ENCODE assay signal across 8 cellular contexts in genomic region chr13:73702419-73703071, GRCh38.
DNase-seq lines count a peak whose midpoint lies in the region; ATAC-seq and TF ChIP-seq lines count a peak whose summit lies in the region.

No MANE protein-coding gene starts in this region.

- TF ChIP-seq CTCF in osteoblast (IDR thresholded peaks at IDR 0.05; ENCODE audit: extremely low read depth, low read depth, low read length): no peak

- peaks cover 12% of the 10 kb centered on the region for H3K36me3 Mint-ChIP-seq in T-helper 1 cell treated with Interleukin-12 subunit alpha and Interleukin-12 subunit beta and Interleukin-4 antibody, amounts not matched to agents 30 μg/mL and 1 μg/mL, for 36 hours (ENCODE audit: low read depth)
- peaks cover 5 to 23% (median 17%) of the 10 kb centered on the region in 3 donors for H3K36me3 Mint-ChIP-seq in immature natural killer cell

- H3K27me3 ChIP-seq in osteoblast (ENCODE audit: insufficient read depth, low read length): no peaks in the 10 kb centered on the region

- H3K9me3 Mint-ChIP-seq in T-helper 1 cell treated with Interleukin-12 subunit alpha and Interleukin-12 subunit beta and Interleukin-4 antibody, amounts not matched to agents 30 μg/mL and 1 μg/mL, for 36 hours: no peaks in the 10 kb centered on the region
- no peaks in the 10 kb centered on the region for H3K9me3 Mint-ChIP-seq in immature natural killer cell

- H3K9me3 ChIP-seq in osteoblast (ENCODE audit: low read depth, low read length): no peaks in the 10 kb centered on the region

- H3K4me3 ChIP-seq in osteoblast (ENCODE audit: insufficient read depth, low read length): no peak overlapping the region

- H3K27ac Mint-ChIP-seq in T-helper 1 cell treated with Interleukin-12 subunit alpha and Interleukin-12 subunit beta and Interleukin-4 antibody, amounts not matched to agents 30 μg/mL and 1 μg/mL, for 36 hours: peak overlapping the region; percentile 78
- peak overlapping the region; percentile 30 to 91 (median 74) for H3K27ac Mint-ChIP-seq in immature natural killer cell

- H3K27ac ChIP-seq in osteoblast (ENCODE audit: low read depth, low read length): no peak overlapping the region

- H3K4me1 ChIP-seq in osteoblast (ENCODE audit: insufficient read depth, low read length): no peaks in the 10 kb centered on the region

- DNase-seq in immature natural killer cell (no peak), osteoblast (ENCODE audit: insufficient read length, low spot score, missing footprints) (no peak), GDM1 (lab: John Stamatoyannopoulos, UW) (no peak), pons (ENCODE audit: low spot score) (no peak), NCI-H1694 treated with DMSO at 0.1 percent for 48 hours (lab: John Stamatoyannopoulos, UW) (no peak)

- no peak overlapping the region for H2AFZ ChIP-seq in osteoblast (ENCODE audit: low read length)

- H3K27me3 Mint-ChIP-seq in T-helper 1 cell treated with Interleukin-12 subunit alpha and Interleukin-12 subunit beta and Interleukin-4 antibody, amounts not matched to agents 30 μg/mL and 1 μg/mL, for 36 hours (ENCODE audit: low read depth): no peaks in the 10 kb centered on the region
- peaks cover 0 to 4% (median 0%) of the 10 kb centered on the region in 3 donors for H3K27me3 Mint-ChIP-seq in immature natural killer cell (ENCODE audit: low read depth in 3 of 3)

- H3K4me2 ChIP-seq in osteoblast (ENCODE audit: insufficient read depth, low read length): no peak overlapping the region

- H3K4me3 Mint-ChIP-seq in T-helper 1 cell treated with Interleukin-12 subunit alpha and Interleukin-12 subunit beta and Interleukin-4 antibody, amounts not matched to agents 30 μg/mL and 1 μg/mL, for 36 hours: peak overlapping the region; percentile 56
- peak overlapping the region; percentile 6 to 57 (median 11) for H3K4me3 Mint-ChIP-seq in immature natural killer cell

- H4K20me1 ChIP-seq in osteoblast (ENCODE audit: insufficient read depth, low read length): no peaks in the 10 kb centered on the region

- ATAC-seq in GM18498 (IDR thresholded peaks at IDR 0.05; ENCODE audit: unreplicated experiment): peak; percentile 93
- peak; percentile 74 for ATAC-seq in HG02759 (IDR thresholded peaks at IDR 0.05; ENCODE audit: unreplicated experiment)

- H3K36me3 ChIP-seq in osteoblast (ENCODE audit: insufficient read depth, low read length): peaks cover 24% of the 10 kb centered on the region

- peaks cover 30% of the 10 kb centered on the region for H3K4me1 Mint-ChIP-seq in T-helper 1 cell treated with Interleukin-12 subunit alpha and Interleukin-12 subunit beta and Interleukin-4 antibody, amounts not matched to agents 30 μg/mL and 1 μg/mL, for 36 hours (ENCODE audit: low read depth)
- peaks cover 31 to 59% of the 10 kb centered on the region in 2 donors for H3K4me1 Mint-ChIP-seq in immature natural killer cell

- H3K79me2 ChIP-seq in osteoblast (ENCODE audit: insufficient read depth, low read length): peaks cover 6% of the 10 kb centered on the region
